In the genomic region with DNA sequence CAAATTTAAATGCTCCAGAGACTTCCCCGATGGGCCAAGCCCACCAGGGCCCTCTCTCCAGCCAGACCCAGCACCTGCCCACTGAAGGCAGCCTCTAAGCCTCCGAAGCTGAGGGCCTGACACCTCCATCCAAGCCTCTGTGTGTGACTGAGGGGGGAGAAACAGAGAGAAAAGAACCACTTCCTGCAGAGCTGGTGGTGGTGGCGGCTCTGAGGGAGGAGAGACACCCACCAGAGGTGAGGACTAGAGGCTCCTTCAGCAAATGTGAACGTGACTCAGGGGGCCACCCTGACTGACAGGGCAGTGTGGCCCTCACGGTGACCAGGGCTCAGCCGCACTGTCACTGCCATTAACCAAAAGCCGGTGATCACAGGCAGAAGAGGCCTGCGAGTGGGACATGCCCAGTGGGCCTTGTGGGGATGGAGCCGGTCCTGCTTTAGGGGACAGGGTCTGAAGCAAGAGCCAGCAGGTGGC, we compare ENCODE assay signal across 9 cellular contexts. TPM values are rescaled to one million over a fixed set of nuclear protein-coding genes. Genes with fewer than 3 reads are reported as not detected.
DNase-seq lines count a peak whose midpoint lies in the region; ATAC-seq and TF ChIP-seq lines count a peak whose summit lies in the region.
"Had no signal": no experiment of that assay in that cellular context is flagged by ENCODE, and none has a peak within 500 bp of the region (broad histone marks: within the 10 kb centered on the region; RNA-seq: fewer than 3 reads in every experiment).

No MANE protein-coding gene starts in this region.

- peak overlapping the region; percentile 82 for H3K27ac Mint-ChIP-seq in dendritic cell treated with granulocyte-macrophage colony-stimulating factor and Interleukin-4, amounts not matched to agents 40 ng/mL and 50 ng/mL, for 4 days

- H3K36me3 ChIP-seq in Peyer's patch (no peaks in the 10 kb centered on the region), transverse colon (no peaks in the 10 kb centered on the region)
- H3K36me3 ChIP-seq: pancreas had no signal

- peak in 2 of 3 donors; percentile 62 to 80 for DNase-seq in Peyer's patch
- peak; percentile 32 for DNase-seq in transverse colon
- no peak for DNase-seq in effector CD8-positive, alpha-beta T cell (lab: John Stamatoyannopoulos, UW)
- DNase-seq in head of caudate nucleus, result no peak
- DNase-seq in NCI-H2171 treated with DMSO at 0.1 percent for 48 hours (lab: John Stamatoyannopoulos, UW), result no peak
- DNase-seq: pancreas had no signal

- intact Hi-C loops in dendritic cell treated with granulocyte-macrophage colony-stimulating factor and Interleukin-4, amounts not matched to agents 40 ng/mL and 50 ng/mL, for 4 days (cut with micrococcal nuclease), result no loop called here
- intact Hi-C loops in transverse colon (cut with DNase I; ENCODE audit: low total_unique reads) (no loop called here), head of caudate nucleus (cut with DNase I) (no loop called here)

- peak overlapping the region; percentile 8 to 83 (median 71) for H3K27ac ChIP-seq in Peyer's patch
- H3K27ac ChIP-seq in transverse colon, result peak overlapping the region; percentile 23 to 56 (median 44)

- H3K4me3 ChIP-seq in Peyer's patch (no peak overlapping the region), transverse colon (no peak overlapping the region)
- H3K4me3 ChIP-seq: pancreas had no signal

- peaks cover 6% of the 10 kb centered on the region for H3K27me3 Mint-ChIP-seq in dendritic cell treated with granulocyte-macrophage colony-stimulating factor and Interleukin-4, amounts not matched to agents 40 ng/mL and 50 ng/mL, for 4 days

- TF ChIP-seq POLR2A in GM10847 (IDR thresholded peaks at IDR 0.05; ENCODE audit: extremely low read depth, insufficient read length), result peak; percentile 10
- no peak for TF ChIP-seq POLR2A in Peyer's patch (IDR thresholded peaks at IDR 0.05)
- no peak for TF ChIP-seq POLR2A in transverse colon (IDR thresholded peaks at IDR 0.05)

- ATAC-seq in GM21717 (IDR thresholded peaks at IDR 0.05; ENCODE audit: unreplicated experiment), result peak; percentile 61

- no peaks in the 10 kb centered on the region for H3K9me3 ChIP-seq in Peyer's patch
- no peaks in the 10 kb centered on the region for H3K9me3 ChIP-seq in transverse colon

- H3K4me1 Mint-ChIP-seq in dendritic cell treated with granulocyte-macrophage colony-stimulating factor and Interleukin-4, amounts not matched to agents 40 ng/mL and 50 ng/mL, for 4 days (ENCODE audit: low read depth), result peaks cover 64% of the 10 kb centered on the region

- in situ Hi-C loops in transverse colon (cut with MboI; ENCODE audit: low pct_ligation_motif_present in 1 of 4, low pct_unique_long_range_greater_than_20kb in 1 of 4, low sequenced_read_pairs in 3 of 4), result no loop called here

- H3K36me3 Mint-ChIP-seq in dendritic cell treated with granulocyte-macrophage colony-stimulating factor and Interleukin-4, amounts not matched to agents 40 ng/mL and 50 ng/mL, for 4 days (ENCODE audit: low read depth), result no peaks in the 10 kb centered on the region

- no peak for TF ChIP-seq CTCF in Peyer's patch (IDR thresholded peaks at IDR 0.05)
- TF ChIP-seq CTCF in transverse colon (IDR thresholded peaks at IDR 0.05), result no peak

- no peak for TF ChIP-seq EP300 in transverse colon (IDR thresholded peaks at IDR 0.05; ENCODE audit: low read depth)

- H3K4me1 ChIP-seq in Peyer's patch (peaks cover 0 to 13% (median 7%) of the 10 kb centered on the region in 4 donors), transverse colon (peaks cover 4 to 24% (median 11%) of the 10 kb centered on the region in 4 donors)
- H3K4me1 ChIP-seq: pancreas had no signal

- no peaks in the 10 kb centered on the region for H3K27me3 ChIP-seq in Peyer's patch
- no peaks in the 10 kb centered on the region for H3K27me3 ChIP-seq in transverse colon
- H3K27me3 ChIP-seq: pancreas had no signal

- H3K9me3 Mint-ChIP-seq in dendritic cell treated with granulocyte-macrophage colony-stimulating factor and Interleukin-4, amounts not matched to agents 40 ng/mL and 50 ng/mL, for 4 days, result no peaks in the 10 kb centered on the region

- WGBS in transverse colon (ENCODE audit: low coverage in 1 of 2), 2 donors, result 73 to 76% methylated on average over 2 to 9 of the region's 9 CpGs

- no peak overlapping the region for H3K4me3 Mint-ChIP-seq in dendritic cell treated with granulocyte-macrophage colony-stimulating factor and Interleukin-4, amounts not matched to agents 40 ng/mL and 50 ng/mL, for 4 days

RNA-seq across cellular contexts. Expression of a gene that starts 31.0 kb away (rescaled TPM):
- total RNA-seq in Peyer's patch (1 to 10 TPM; 1.5 to 8.3 (median 3.7) TPM), transverse colon (1 to 10 TPM in 3 of 4 donors, not detected in 1; 1.6 to 7.5 (median 3.7) TPM)

Comparison
In these comparisons a context has a peak if more than half of its experiments do, and no peak if none do; other contexts are left out.
1. DNase-seq: peak in Peyer's patch (2 of 3) and transverse colon (single experiment); none in effector CD8-positive, alpha-beta T cell (single experiment), head of caudate nucleus (0 of 42) and NCI-H2171 treated with DMSO at 0.1 percent for 48 hours (single experiment).